1 cellular context compared by ENCODE assay signal in the genomic region with DNA sequence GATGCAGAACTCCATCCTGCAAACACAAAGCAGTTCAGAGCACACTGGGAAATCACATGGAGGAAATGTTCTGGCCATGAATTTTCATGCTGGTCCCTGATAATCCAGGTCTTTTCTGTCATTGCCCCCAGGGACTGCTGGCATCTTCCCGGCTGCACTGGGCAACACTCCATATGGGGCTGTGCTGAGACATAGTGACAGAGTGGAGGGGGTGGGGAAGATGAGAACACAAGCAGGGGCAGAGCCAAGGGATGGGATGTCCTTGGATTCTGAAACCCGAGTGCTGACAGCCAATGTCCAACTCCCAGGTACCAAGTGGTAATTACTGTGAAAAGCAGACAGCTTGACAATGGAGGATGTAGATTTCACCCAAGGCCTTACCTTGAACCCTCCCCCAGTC.
TF ChIP-seq lines count a peak whose summit lies in the region.

No MANE protein-coding gene starts in this region.

TF ChIP-seq in SK-N-SH, 30 proteins besides CTCF, POLR2A, EP300 and RAD21 (continued from another document):
- TF ChIP-seq, protein P1, sequence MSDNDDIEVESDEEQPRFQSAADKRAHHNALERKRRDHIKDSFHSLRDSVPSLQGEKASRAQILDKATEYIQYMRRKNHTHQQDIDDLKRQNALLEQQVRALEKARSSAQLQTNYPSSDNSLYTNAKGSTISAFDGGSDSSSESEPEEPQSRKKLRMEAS (IDR thresholded peaks at IDR 0.05; ENCODE audit: low read depth), result no peak
- TF ChIP-seq EZH2phosphoT487 (IDR thresholded peaks at IDR 0.05; ENCODE audit: borderline replicate concordance, low read depth) (no peak), FOXM1 (IDR thresholded peaks at IDR 0.05; ENCODE audit: low read depth) (no peak), GABPA (IDR thresholded peaks at IDR 0.05; ENCODE audit: low read depth) (no peak)
- TF ChIP-seq, protein P2, sequence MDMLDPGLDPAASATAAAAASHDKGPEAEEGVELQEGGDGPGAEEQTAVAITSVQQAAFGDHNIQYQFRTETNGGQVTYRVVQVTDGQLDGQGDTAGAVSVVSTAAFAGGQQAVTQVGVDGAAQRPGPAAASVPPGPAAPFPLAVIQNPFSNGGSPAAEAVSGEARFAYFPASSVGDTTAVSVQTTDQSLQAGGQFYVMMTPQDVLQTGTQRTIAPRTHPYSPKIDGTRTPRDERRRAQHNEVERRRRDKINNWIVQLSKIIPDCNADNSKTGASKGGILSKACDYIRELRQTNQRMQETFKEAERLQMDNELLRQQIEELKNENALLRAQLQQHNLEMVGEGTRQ (IDR thresholded peaks at IDR 0.05; ENCODE audit: borderline replicate concordance, low read depth, low read length), result no peak
